26 cellular contexts compared by ENCODE assay signal in the genomic region with DNA sequence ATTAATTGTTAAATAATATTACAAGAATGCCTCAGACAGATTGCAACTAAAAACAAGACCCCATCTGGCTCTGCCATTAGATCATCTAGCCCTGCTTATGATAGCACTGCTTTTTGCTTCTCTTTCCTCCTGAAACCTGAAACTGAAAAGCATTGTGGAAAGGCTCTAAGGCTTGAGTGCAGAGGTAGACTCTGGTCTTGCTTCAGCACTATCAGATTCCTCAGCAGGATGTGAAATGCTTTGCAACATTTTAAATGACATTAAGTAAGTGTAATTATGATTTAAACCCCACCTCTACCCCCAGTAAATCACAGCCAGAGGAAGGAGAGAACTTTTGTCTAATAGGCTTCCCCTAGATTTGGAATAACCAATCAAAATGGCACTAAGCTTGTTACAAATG.
"Had no signal": no experiment of that assay in that cellular context is flagged by ENCODE, and none has a peak within 500 bp of the region (broad histone marks: within the 10 kb centered on the region; RNA-seq: fewer than 3 reads in every experiment).

No MANE protein-coding gene starts in this region.

- ATAC-seq: effector memory CD8-positive, alpha-beta T cell; esophagus mucosa; left ventricle myocardium superior; naive thymus-derived CD8-positive, alpha-beta T cell; stimulated activated memory B cell treated with anti-CD40 and anti-IgM and Interleukin-4, amounts not matched to agents 10 μg/mL and 1 μg/mL and 100 μg/mL, for 72 hours had no signal

- H3K27ac ChIP-seq: colonic mucosa, dorsolateral prefrontal cortex, hepatocyte, sigmoid colon, stomach, suprapubic skin, transverse colon, uterus had no signal

- H3K4me3 ChIP-seq: colonic mucosa, dorsolateral prefrontal cortex, hepatocyte, sigmoid colon, smooth muscle cell, stomach, suprapubic skin, transverse colon, uterus had no signal

- DNase-seq: activated CD4-positive, alpha-beta memory T cell treated with anti-CD3 and anti-CD28 coated beads for 36 hours; activated CD4-positive, alpha-beta T cell treated with anti-CD3 and anti-CD28 coated beads for 48 hours; activated CD4-positive, CD25-positive, alpha-beta regulatory T cell; activated naive CD4-positive, alpha-beta T cell treated with Interleukin-2 at 50 U/mL for 16 hours; activated naive CD8-positive, alpha-beta T cell treated with anti-CD3 and anti-CD28 coated beads for 36 hours; activated T-cell treated with anti-CD3 and anti-CD28 coated beads, Interleukin-2, amount 50 U/mL, for 48 hours; central memory CD4-positive, alpha-beta T cell; colonic mucosa; dorsolateral prefrontal cortex; effector memory CD8-positive, alpha-beta T cell; foreskin melanocyte; immature natural killer cell; left ventricle myocardium superior; mammary epithelial cell; naive thymus-derived CD8-positive, alpha-beta T cell; retina; sigmoid colon; stimulated activated CD4-positive, alpha-beta T cell treated with anti-CD3 and anti-CD28 coated beads, Interleukin-15, amount 100 ng/mL, for 24 hours; stomach; transverse colon; uterus had no signal
